Comparison of ENCODE assay signal across 9 cellular contexts in the genomic region with DNA sequence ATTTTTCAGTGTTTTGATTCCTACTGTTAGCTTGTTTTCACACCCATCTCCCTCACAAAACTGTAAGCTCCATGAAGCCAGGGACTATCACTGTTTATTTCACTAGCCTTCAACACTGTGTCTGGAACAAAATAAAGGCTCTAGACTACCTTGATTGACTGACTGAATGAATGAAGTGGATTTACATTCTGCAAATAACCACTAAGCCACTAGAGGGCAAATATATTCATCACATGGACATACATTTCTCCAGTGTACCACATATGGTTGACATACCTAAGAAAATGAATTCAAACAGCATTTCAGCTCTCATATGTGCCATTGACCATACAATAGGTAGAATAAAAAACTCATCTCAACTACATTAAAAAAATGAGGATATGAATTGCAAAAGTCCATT.
DNase-seq lines count a peak whose midpoint lies in the region; ATAC-seq and TF ChIP-seq lines count a peak whose summit lies in the region.
"Had no signal": no experiment of that assay in that cellular context is flagged by ENCODE, and none has a peak within 500 bp of the region (broad histone marks: within the 10 kb centered on the region; RNA-seq: fewer than 3 reads in every experiment).

No MANE protein-coding gene starts in this region.

- no peak for ATAC-seq in HG03520 (IDR thresholded peaks at IDR 0.05; ENCODE audit: unreplicated experiment)
- ATAC-seq: activated T-cell treated with anti-CD3 and anti-CD28 coated beads, Interleukin-2, amount 50 U/mL, for 72 hours had no signal

- DNase-seq in NCI-H82 (lab: John Stamatoyannopoulos, UW): peak; percentile 46
- DNase-seq in NCI-H82 treated with DMSO at 0.1 percent for 48 hours (lab: John Stamatoyannopoulos, UW; ENCODE audit: unreplicated experiment): no peak
- DNase-seq in Kasumi-1 (lab: John Stamatoyannopoulos, UW): peak; percentile 34 to 39
- DNase-seq in brain microvascular endothelial cell: peak; percentile 2
- DNase-seq in renal cortical epithelial cell (ENCODE audit: low read depth): peak; percentile 36
- no peak for DNase-seq in stimulated activated CD4-positive, alpha-beta T cell treated with anti-CD3 and anti-CD28 coated beads, Interleukin-4, amount 100 ng/mL, for 1 hour
- no peak for DNase-seq in G401 (ENCODE audit: low spot score)
- DNase-seq: activated T-cell treated with anti-CD3 and anti-CD28 coated beads, Interleukin-2, amount 50 U/mL, for 72 hours had no signal

- no peaks in the 10 kb centered on the region for H3K27me3 ChIP-seq in brain microvascular endothelial cell (replicated peaks)

- no peak overlapping the region for H3K27ac ChIP-seq in brain microvascular endothelial cell

- in situ Hi-C loops in brain microvascular endothelial cell (cut with HindIII; ENCODE audit: low pct_ligation_motif_present, low sequenced_read_pairs) (no loop called here), G401 (cut with HindIII; ENCODE audit: low sequenced_read_pairs) (no loop called here)

- H3K4me3 ChIP-seq in brain microvascular endothelial cell (ENCODE audit: low read depth, low read length): no peak overlapping the region

- TF ChIP-seq CTCF in brain microvascular endothelial cell (IDR thresholded peaks at IDR 0.05; ENCODE audit: low read depth, low read length, missing control alignments): no peak

- H3K36me3 ChIP-seq in brain microvascular endothelial cell (replicated peaks): no peaks in the 10 kb centered on the region

Comparison
In these comparisons a context has a peak if more than half of its experiments do, and no peak if none do; other contexts are left out.
1. DNase-seq: peak in NCI-H82 (single experiment), Kasumi-1 (2 of 2), brain microvascular endothelial cell (single experiment) and renal cortical epithelial cell (single experiment); none in NCI-H82 treated with DMSO at 0.1 percent for 48 hours (single experiment), stimulated activated CD4-positive, alpha-beta T cell treated with anti-CD3 and anti-CD28 coated beads, Interleukin-4, amount 100 ng/mL, for 1 hour (single experiment) and G401 (single experiment).